8 cellular contexts compared by ENCODE assay signal in the genomic region with DNA sequence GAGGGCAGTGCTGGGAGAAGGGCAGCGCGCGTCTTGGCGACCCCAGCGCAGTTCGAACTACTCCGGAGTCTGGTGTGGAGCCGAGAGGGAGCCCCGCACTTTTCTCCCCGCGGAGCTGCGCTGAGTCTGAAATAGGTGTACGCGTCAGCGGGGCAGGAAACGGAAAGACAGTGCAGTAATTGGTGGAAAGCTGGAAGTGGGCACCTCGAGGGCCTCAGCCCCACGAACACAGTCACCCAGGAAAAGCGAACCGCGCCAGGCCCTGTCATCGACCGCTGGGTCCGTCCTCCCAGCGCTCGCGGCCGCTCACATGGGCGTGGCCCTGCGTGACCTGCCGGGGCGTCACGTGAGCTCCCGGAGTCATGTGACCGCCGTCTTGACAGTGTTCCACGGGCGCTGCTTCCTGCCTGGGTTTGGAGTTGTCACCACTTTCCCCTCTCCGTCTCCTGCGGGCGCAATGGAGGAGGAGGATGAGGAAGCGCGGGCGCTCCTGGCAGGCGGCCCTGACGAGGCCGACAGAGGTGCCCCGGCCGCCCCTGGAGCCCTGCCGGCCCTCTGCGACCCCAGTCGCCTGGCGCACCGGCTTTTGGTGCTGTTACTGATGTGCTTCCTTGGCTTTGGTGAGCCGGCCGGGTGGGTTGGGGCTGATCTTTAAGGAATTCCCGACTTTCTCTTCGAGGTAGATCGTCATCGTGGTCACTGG.
A peak's percentile ranks its signal among the peaks of the same experiment; 100 is the strongest.
DNase-seq lines count a peak whose midpoint lies in the region; ATAC-seq lines count a peak whose summit lies in the region.

Gene MFSD1 (plus strand): TSS at position 359 of the 703 bp plus-strand sequence. CDS start 99 bp downstream, at position 458.

- DNase-seq in C1 segment of cervical spinal cord (lab: John Stamatoyannopoulos, UW) (peak; percentile 70 to 94 (median 90)), NCI-H748 (lab: John Stamatoyannopoulos, UW; ENCODE audit: unreplicated experiment) (peak; percentile 84), cortex of kidney (lab: John Stamatoyannopoulos, UW) (peak; percentile 65), left kidney (ENCODE audit: low read depth, low spot score) (peak; percentile 96)
- peak; percentile 82 for DNase-seq in activated CD4-positive, alpha-beta T cell treated with anti-CD3 and anti-CD28 coated beads, Interleukin-2, amount 50 U/mL, for 1 hour
- peak; percentile 89 to 91 for DNase-seq in stimulated activated CD4-positive, alpha-beta T cell treated with anti-CD3 and anti-CD28 coated beads, Interleukin-2, amount 100 ng/mL, for 24 hours

- peak; percentile 97 for ATAC-seq in GM19372 (IDR thresholded peaks at IDR 0.05; ENCODE audit: low read depth, unreplicated experiment)
- ATAC-seq in HG03521 (IDR thresholded peaks at IDR 0.05; ENCODE audit: unreplicated experiment): peak; percentile 97

Comparison
In these comparisons a context has a peak if more than half of its experiments do, and no peak if none do; other contexts are left out.
1. Peak in every context shown above with its lines: DNase-seq and ATAC-seq.